In genomic region chr2:96960271-96960955, GRCh38 we compare ENCODE assay signal across 8 cellular contexts. TPM values are rescaled to one million over a fixed set of nuclear protein-coding genes. Genes with fewer than 3 reads are reported as not detected.
DNase-seq lines count a peak whose midpoint lies in the region; ATAC-seq and TF ChIP-seq lines count a peak whose summit lies in the region.

No MANE protein-coding gene starts in this region.

- H3K4me3 ChIP-seq in CD4-positive, alpha-beta memory T cell (ENCODE audit: low read length in 2 of 2), result no peak overlapping the region
- H3K4me3 ChIP-seq in SJCRH30 (no peak overlapping the region), thyroid gland (replicated peaks in 1 of 3) (no peak overlapping the region)

- no peaks in the 10 kb centered on the region for H3K27me3 Mint-ChIP-seq in CD4-positive, alpha-beta memory T cell
- peaks cover 13% of the 10 kb centered on the region for H3K27me3 Mint-ChIP-seq in osteocyte (ENCODE audit: unreplicated experiment)

- CTCF ChIA-PET in CD4-positive, alpha-beta memory T cell (lab: Charles Lee; ENCODE audit: partially characterized antibody), result interaction anchor here (0.9 to 3.8 kb wide), 19 partner anchors 8 to 327 kb away, joined by 3 to 113 read pairs (median 4); partner anchors contain the start of genes ANKRD36 and ANKRD39

- peak overlapping the region; percentile 58 for H3K27ac ChIP-seq in CD4-positive, alpha-beta memory T cell (ENCODE audit: low read depth, low read length)
- H3K27ac ChIP-seq in SJCRH30, result no peak overlapping the region
- H3K27ac ChIP-seq in thyroid gland, result no peak overlapping the region

- peak; percentile 75 to 77 (median 76) for DNase-seq in CD4-positive, alpha-beta memory T cell
- DNase-seq in NAMALWA (ENCODE audit: low spot score) (peak; percentile 80), SJCRH30 (peak; percentile 89 to 91), activated gamma-delta T cell (lab: John Stamatoyannopoulos, UW) (peak; percentile 19), foreskin melanocyte (peak; percentile 75), osteocyte (ENCODE audit: extremely low spot score, unreplicated experiment) (peak; percentile 95), thyroid gland (peak; percentile 88 to 91)

- H3K27ac Mint-ChIP-seq in CD4-positive, alpha-beta memory T cell, result peak overlapping the region; percentile 91 to 99 (median 97)
- H3K27ac Mint-ChIP-seq in osteocyte (ENCODE audit: unreplicated experiment), result no peak overlapping the region

- H3K36me3 Mint-ChIP-seq in CD4-positive, alpha-beta memory T cell, result peaks cover 0 to 3% of the 10 kb centered on the region in 2 donors
- H3K36me3 Mint-ChIP-seq in osteocyte (ENCODE audit: unreplicated experiment), result no peaks in the 10 kb centered on the region

- intact Hi-C loops in CD4-positive, alpha-beta memory T cell (cut with micrococcal nuclease), result loop anchor here (1.0 to 5.0 kb wide), 8 partner anchors 9 to 423 kb away; partner anchors contain the start of genes ANKRD39, ARID5A, CNNM4 and LMAN2L
- intact Hi-C loops in thyroid gland (cut with DNase I), result no loop called here

- TF ChIP-seq POLR2A in thyroid gland (IDR thresholded peaks at IDR 0.05), result no peak

- POLR2A ChIA-PET in CD4-positive, alpha-beta memory T cell (lab: Charles Lee; ENCODE audit: partially characterized antibody), result interaction anchor here (0.7 to 3.9 kb wide), 9 partner anchors 46 to 553 kb away, joined by 3 to 107 read pairs (median 4); partner anchors contain the start of genes ANKRD36, ANKRD39, CNNM3 and CNNM4

- H3K9me3 Mint-ChIP-seq in CD4-positive, alpha-beta memory T cell, result peaks cover 0 to 3% (median 0%) of the 10 kb centered on the region in 8 donors
- no peaks in the 10 kb centered on the region for H3K9me3 Mint-ChIP-seq in osteocyte (ENCODE audit: unreplicated experiment)

- ATAC-seq in GM21723 (IDR thresholded peaks at IDR 0.05; ENCODE audit: unreplicated experiment), result peak; percentile 72

- peaks cover 58% of the 10 kb centered on the region for H3K4me1 ChIP-seq in CD4-positive, alpha-beta memory T cell (ENCODE audit: insufficient read depth, low read length)
- H3K4me1 ChIP-seq in SJCRH30, result no peaks in the 10 kb centered on the region
- H3K4me1 ChIP-seq in thyroid gland, result no peaks in the 10 kb centered on the region

- peak overlapping the region; percentile 49 to 78 (median 74) for H3K4me3 Mint-ChIP-seq in CD4-positive, alpha-beta memory T cell
- no peak overlapping the region for H3K4me3 Mint-ChIP-seq in osteocyte (ENCODE audit: unreplicated experiment)

- peak; percentile 89 for TF ChIP-seq CTCF in osteocyte (IDR thresholded peaks at IDR 0.05)
- peak; percentile 53 to 92 (median 84) for TF ChIP-seq CTCF in thyroid gland (IDR thresholded peaks at IDR 0.05)

- no peaks in the 10 kb centered on the region for H3K27me3 ChIP-seq in CD4-positive, alpha-beta memory T cell (ENCODE audit: insufficient read depth, low read length)
- H3K27me3 ChIP-seq in SJCRH30 (no peaks in the 10 kb centered on the region), thyroid gland (no peaks in the 10 kb centered on the region)

- no peaks in the 10 kb centered on the region for H3K36me3 ChIP-seq in CD4-positive, alpha-beta memory T cell (ENCODE audit: insufficient read depth, low read length)
- H3K36me3 ChIP-seq in SJCRH30, result no peaks in the 10 kb centered on the region
- H3K36me3 ChIP-seq in thyroid gland, result no peaks in the 10 kb centered on the region

- 48 to 49% methylated on average over 15 to 19 of the region's 19 CpGs for WGBS in thyroid gland, 2 donors

- peaks cover 39 to 62% (median 51%) of the 10 kb centered on the region in 4 donors for H3K4me1 Mint-ChIP-seq in CD4-positive, alpha-beta memory T cell
- H3K4me1 Mint-ChIP-seq in osteocyte (ENCODE audit: unreplicated experiment), result peaks cover 6% of the 10 kb centered on the region

- no peaks in the 10 kb centered on the region for H3K9me3 ChIP-seq in CD4-positive, alpha-beta memory T cell (ENCODE audit: control insufficient read depth in 1 of 2, low read length in 2 of 2)
- H3K9me3 ChIP-seq in SJCRH30 (replicated peaks), result no peaks in the 10 kb centered on the region
- H3K9me3 ChIP-seq in thyroid gland, result no peaks in the 10 kb centered on the region

RNA-seq across cellular contexts. Expression of gene FAM178B, which starts 26.0 kb away (rescaled TPM):
- 1 to 10 TPM in 1 of 2 experiments, under 1 TPM in 1; 0.73 to 1.0 TPM for total RNA-seq in CD4-positive, alpha-beta memory T cell
- not detected for polyA plus RNA-seq in CD4-positive, alpha-beta memory T cell
- total RNA-seq in SJCRH30 (2014; rRNA removed; shearing (Covaris generic)), result 1.4 and 2.0 TPM in 2 replicates
- total RNA-seq in osteocyte (not detected in 2 replicates), thyroid gland (not detected)

Comparison
In these comparisons a context has a peak if more than half of its experiments do, and no peak if none do; other contexts are left out.
1. DNase-seq: peak in every context shown above with its lines; median percentile 95 in osteocyte; 90 in SJCRH30; 90 in thyroid gland; 80 in NAMALWA; 76 in CD4-positive, alpha-beta memory T cell; 75 in foreskin melanocyte; 19 in activated gamma-delta T cell.